In genomic region chr6:134945045-134945444, GRCh38 we compare ENCODE assay signal across 8 cellular contexts.
"Had no signal": no experiment of that assay in that cellular context is flagged by ENCODE, and none has a peak within 500 bp of the region (broad histone marks: within the 10 kb centered on the region; RNA-seq: fewer than 3 reads in every experiment).

No MANE protein-coding gene starts in this region.

- FAIRE-seq: G401.6, GM12878, GM12891, GM12892, GM18507, GM19239 had no signal

- DNase-seq: GDM1, GF-D8 had no signal

- ATAC-seq: GM12878 had no signal

- H3K4me3 ChIP-seq: GM12878 had no signal
